Comparison of ENCODE assay signal across 1 cellular context in the genomic region with DNA sequence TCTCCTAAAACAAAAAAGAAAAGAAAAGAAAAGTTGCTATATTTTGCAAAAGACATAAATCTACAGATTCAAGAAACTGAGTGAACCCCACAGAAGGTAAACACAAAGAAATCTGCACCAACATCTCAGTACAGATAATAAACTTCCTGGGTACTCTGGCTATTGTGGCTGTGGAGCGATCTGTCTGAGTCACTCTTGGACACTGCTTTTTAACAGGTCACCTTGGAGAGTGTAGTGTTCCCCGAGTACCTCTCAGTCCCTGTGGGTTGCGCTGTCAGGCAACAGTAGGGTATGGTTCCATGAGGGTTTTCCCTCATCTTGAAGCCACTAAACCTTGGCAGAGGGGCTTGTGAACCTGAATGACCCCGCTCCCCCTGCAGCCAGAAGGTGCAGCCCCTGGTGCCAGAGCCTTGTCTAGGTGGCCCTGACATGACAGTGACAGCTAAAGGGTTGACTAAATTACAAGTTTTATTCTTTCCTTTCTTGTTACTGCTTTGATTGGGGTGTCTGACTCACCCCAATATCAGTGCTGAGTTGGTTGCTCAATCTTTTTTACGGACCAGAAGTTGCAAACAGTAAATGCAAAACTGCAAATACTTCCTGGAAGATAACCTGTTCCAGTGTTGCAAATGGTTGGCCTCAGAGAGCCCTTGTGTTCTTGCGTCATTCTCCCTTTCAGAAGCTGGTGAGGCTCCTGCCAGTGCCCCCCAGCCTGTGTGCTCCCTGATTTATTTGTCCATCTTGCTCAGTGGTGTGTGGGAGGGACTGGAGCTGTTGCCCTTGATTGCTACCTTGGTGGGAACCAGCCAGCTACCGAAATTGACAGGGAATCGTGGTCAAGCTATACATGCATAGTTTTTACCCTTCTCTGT.
TF ChIP-seq lines count a peak whose summit lies in the region.

No MANE protein-coding gene starts in this region.

TF ChIP-seq in HepG2, 621 proteins besides CTCF, POLR2A, EP300 and RAD21 (continued from another document and continues in another):
- TF ChIP-seq ZNF567 (CRISPR knock-in tag; IDR thresholded peaks at IDR 0.05; ENCODE audit: borderline replicate concordance) (no peak), ZNF121 (CRISPR knock-in tag; IDR thresholded peaks at IDR 0.05) (no peak), ZBTB7B (CRISPR knock-in tag; IDR thresholded peaks at IDR 0.05) (peak; percentile 30; the same call in 1 of the 2 replicates), BCLAF1 (IDR thresholded peaks at IDR 0.05) (no peak), MAZ (IDR thresholded peaks at IDR 0.05; ENCODE audit: borderline replicate concordance, low read depth, low read length) (no peak), MAZ (CRISPR knock-in tag; IDR thresholded peaks at IDR 0.05; ENCODE audit: low read depth) (no peak), ZNF143 (CRISPR knock-in tag; IDR thresholded peaks at IDR 0.05) (no peak), ZSCAN12 (CRISPR knock-in tag; IDR thresholded peaks at IDR 0.05) (no peak), GTF2F1 (IDR thresholded peaks at IDR 0.05; ENCODE audit: low read length) (no peak), ONECUT2 (CRISPR knock-in tag; IDR thresholded peaks at IDR 0.05) (no peak), TAF1 (CRISPR knock-in tag; IDR thresholded peaks at IDR 0.05) (no peak), POLR2AphosphoS2 (IDR thresholded peaks at IDR 0.05; ENCODE audit: low read depth, low read length) (peak; percentile 40; the same call in 1 of the 2 replicates), ZNF563 (CRISPR knock-in tag; IDR thresholded peaks at IDR 0.05) (no peak), SP5 (CRISPR knock-in tag; IDR thresholded peaks at IDR 0.05; ENCODE audit: borderline replicate concordance, low read depth) (no peak), FOXP4 (CRISPR knock-in tag; IDR thresholded peaks at IDR 0.05) (0 out of 2 replicates have a peak, but pooled peaks have one; percentile 47), U2AF1 (optimal IDR thresholded peaks at IDR 0.05; ENCODE audit: low read depth, low read length) (no peak), MTF2 (CRISPR knock-in tag; IDR thresholded peaks at IDR 0.05; ENCODE audit: borderline replicate concordance) (no peak), ZBED4 (CRISPR knock-in tag; IDR thresholded peaks at IDR 0.05; ENCODE audit: borderline replicate concordance) (no peak), ZNF879 (CRISPR knock-in tag; IDR thresholded peaks at IDR 0.05) (no peak), MYNN (CRISPR knock-in tag; IDR thresholded peaks at IDR 0.05; ENCODE audit: low read depth) (no peak), SMARCE1 (IDR thresholded peaks at IDR 0.05; ENCODE audit: borderline replicate concordance) (no peak), SCMH1 (CRISPR knock-in tag; IDR thresholded peaks at IDR 0.05; ENCODE audit: borderline replicate concordance) (no peak), ZNF276 (CRISPR knock-in tag; IDR thresholded peaks at IDR 0.05; ENCODE audit: low read depth) (no peak), PCBP1 (IDR thresholded peaks at IDR 0.05; ENCODE audit: borderline replicate concordance, low read depth, low read length) (no peak), ZNF652 (CRISPR knock-in tag; IDR thresholded peaks at IDR 0.05; ENCODE audit: borderline replicate concordance, low read depth) (no peak), FIP1L1 (IDR thresholded peaks at IDR 0.05; ENCODE audit: borderline replicate concordance, insufficient read depth, low read depth, low read length) (no peak), ZNF7 (CRISPR knock-in tag; IDR thresholded peaks at IDR 0.05) (no peak), SP4 (CRISPR knock-in tag; IDR thresholded peaks at IDR 0.05) (no peak), NR2F1 (CRISPR knock-in tag; IDR thresholded peaks at IDR 0.05) (no peak)
- TF ChIP-seq, protein P1, sequence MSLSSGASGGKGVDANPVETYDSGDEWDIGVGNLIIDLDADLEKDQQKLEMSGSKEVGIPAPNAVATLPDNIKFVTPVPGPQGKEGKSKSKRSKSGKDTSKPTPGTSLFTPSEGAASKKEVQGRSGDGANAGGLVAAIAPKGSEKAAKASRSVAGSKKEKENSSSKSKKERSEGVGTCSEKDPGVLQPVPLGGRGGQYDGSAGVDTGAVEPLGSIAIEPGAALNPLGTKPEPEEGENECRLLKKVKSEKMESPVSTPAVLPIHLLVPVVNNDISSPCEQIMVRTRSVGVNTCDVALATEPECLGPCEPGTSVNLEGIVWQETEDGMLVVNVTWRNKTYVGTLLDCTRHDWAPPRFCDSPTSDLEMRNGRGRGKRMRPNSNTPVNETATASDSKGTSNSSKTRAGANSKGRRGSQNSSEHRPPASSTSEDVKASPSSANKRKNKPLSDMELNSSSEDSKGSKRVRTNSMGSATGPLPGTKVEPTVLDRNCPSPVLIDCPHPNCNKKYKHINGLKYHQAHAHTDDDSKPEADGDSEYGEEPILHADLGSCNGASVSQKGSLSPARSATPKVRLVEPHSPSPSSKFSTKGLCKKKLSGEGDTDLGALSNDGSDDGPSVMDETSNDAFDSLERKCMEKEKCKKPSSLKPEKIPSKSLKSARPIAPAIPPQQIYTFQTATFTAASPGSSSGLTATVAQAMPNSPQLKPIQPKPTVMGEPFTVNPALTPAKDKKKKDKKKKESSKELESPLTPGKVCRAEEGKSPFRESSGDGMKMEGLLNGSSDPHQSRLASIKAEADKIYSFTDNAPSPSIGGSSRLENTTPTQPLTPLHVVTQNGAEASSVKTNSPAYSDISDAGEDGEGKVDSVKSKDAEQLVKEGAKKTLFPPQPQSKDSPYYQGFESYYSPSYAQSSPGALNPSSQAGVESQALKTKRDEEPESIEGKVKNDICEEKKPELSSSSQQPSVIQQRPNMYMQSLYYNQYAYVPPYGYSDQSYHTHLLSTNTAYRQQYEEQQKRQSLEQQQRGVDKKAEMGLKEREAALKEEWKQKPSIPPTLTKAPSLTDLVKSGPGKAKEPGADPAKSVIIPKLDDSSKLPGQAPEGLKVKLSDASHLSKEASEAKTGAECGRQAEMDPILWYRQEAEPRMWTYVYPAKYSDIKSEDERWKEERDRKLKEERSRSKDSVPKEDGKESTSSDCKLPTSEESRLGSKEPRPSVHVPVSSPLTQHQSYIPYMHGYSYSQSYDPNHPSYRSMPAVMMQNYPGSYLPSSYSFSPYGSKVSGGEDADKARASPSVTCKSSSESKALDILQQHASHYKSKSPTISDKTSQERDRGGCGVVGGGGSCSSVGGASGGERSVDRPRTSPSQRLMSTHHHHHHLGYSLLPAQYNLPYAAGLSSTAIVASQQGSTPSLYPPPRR (CRISPR knock-in tag; IDR thresholded peaks at IDR 0.05; ENCODE audit: borderline replicate concordance), result no peak
- TF ChIP-seq, protein P2, sequence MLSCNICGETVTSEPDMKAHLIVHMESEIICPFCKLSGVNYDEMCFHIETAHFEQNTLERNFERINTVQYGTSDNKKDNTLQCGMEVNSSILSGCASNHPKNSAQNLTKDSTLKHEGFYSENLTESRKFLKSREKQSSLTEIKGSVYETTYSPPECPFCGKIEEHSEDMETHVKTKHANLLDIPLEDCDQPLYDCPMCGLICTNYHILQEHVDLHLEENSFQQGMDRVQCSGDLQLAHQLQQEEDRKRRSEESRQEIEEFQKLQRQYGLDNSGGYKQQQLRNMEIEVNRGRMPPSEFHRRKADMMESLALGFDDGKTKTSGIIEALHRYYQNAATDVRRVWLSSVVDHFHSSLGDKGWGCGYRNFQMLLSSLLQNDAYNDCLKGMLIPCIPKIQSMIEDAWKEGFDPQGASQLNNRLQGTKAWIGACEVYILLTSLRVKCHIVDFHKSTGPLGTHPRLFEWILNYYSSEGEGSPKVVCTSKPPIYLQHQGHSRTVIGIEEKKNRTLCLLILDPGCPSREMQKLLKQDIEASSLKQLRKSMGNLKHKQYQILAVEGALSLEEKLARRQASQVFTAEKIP (CRISPR knock-in tag; IDR thresholded peaks at IDR 0.05; ENCODE audit: borderline replicate concordance), result no peak
- TF ChIP-seq, protein P3, sequence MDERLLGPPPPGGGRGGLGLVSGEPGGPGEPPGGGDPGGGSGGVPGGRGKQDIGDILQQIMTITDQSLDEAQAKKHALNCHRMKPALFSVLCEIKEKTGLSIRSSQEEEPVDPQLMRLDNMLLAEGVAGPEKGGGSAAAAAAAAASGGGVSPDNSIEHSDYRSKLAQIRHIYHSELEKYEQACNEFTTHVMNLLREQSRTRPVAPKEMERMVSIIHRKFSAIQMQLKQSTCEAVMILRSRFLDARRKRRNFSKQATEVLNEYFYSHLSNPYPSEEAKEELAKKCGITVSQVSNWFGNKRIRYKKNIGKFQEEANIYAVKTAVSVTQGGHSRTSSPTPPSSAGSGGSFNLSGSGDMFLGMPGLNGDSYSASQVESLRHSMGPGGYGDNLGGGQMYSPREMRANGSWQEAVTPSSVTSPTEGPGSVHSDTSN (CRISPR knock-in tag; IDR thresholded peaks at IDR 0.05), result no peak
- TF ChIP-seq, protein P4, sequence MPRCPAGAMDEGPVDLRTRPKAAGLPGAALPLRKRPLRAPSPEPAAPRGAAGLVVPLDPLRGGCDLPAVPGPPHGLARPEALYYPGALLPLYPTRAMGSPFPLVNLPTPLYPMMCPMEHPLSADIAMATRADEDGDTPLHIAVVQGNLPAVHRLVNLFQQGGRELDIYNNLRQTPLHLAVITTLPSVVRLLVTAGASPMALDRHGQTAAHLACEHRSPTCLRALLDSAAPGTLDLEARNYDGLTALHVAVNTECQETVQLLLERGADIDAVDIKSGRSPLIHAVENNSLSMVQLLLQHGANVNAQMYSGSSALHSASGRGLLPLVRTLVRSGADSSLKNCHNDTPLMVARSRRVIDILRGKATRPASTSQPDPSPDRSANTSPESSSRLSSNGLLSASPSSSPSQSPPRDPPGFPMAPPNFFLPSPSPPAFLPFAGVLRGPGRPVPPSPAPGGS (CRISPR knock-in tag; IDR thresholded peaks at IDR 0.05), result no peak
- TF ChIP-seq, protein P5, sequence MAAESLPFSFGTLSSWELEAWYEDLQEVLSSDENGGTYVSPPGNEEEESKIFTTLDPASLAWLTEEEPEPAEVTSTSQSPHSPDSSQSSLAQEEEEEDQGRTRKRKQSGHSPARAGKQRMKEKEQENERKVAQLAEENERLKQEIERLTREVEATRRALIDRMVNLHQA (CRISPR knock-in tag; IDR thresholded peaks at IDR 0.05), result no peak
